ENCODE assay signal across 21 cellular contexts in genomic region chr22:29351891-29352290, GRCh38. TPM values are rescaled to one million over a fixed set of nuclear protein-coding genes. Genes with fewer than 3 reads are reported as not detected.
A peak's percentile ranks its signal among the peaks of the same experiment; 100 is the strongest.
DNase-seq lines count a peak whose midpoint lies in the region; ATAC-seq and TF ChIP-seq lines count a peak whose summit lies in the region.
"Had no signal": no experiment of that assay in that cellular context is flagged by ENCODE, and none has a peak within 500 bp of the region (broad histone marks: within the 10 kb centered on the region; RNA-seq: fewer than 3 reads in every experiment).

No MANE protein-coding gene starts in this region.

- no peaks in the 10 kb centered on the region for H3K27me3 Mint-ChIP-seq in activated T-helper 17 cell treated with anti-CD3 and anti-CD28 coated beads, Interleukin-2, amount 50 U/mL, for 72 hours
- H3K27me3 Mint-ChIP-seq in endothelial cell (ENCODE audit: unreplicated experiment) = peaks cover 4% of the 10 kb centered on the region
- no peaks in the 10 kb centered on the region for H3K27me3 Mint-ChIP-seq in stimulated activated memory B cell treated with anti-CD40 and anti-IgM and Interleukin-4, amounts not matched to agents 10 μg/mL and 1 μg/mL and 100 μg/mL, for 72 hours
- H3K27me3 Mint-ChIP-seq: CD4-positive, alpha-beta T cell; CD8-positive, alpha-beta memory T cell had no signal

- no peak for DNase-seq in endothelial cell (ENCODE audit: low spot score)
- DNase-seq in osteoblast (ENCODE audit: insufficient read length, low spot score, missing footprints) = peak; percentile 18
- no peak for DNase-seq in HK-2 (ENCODE audit: unreplicated experiment)
- DNase-seq in GF-D8 (lab: John Stamatoyannopoulos, UW) = no peak
- no peak for DNase-seq in NCI-H2196 (lab: John Stamatoyannopoulos, UW; ENCODE audit: unreplicated experiment)
- DNase-seq: CD4-positive, alpha-beta T cell; CD8-positive, alpha-beta memory T cell; DMS 273 treated with DMSO at 0.1 percent for 48 hours; DMS79; EL; GDM1; GM23248; H7; HCEC 1CT had no signal

- H3K79me2 ChIP-seq in osteoblast (ENCODE audit: insufficient read depth, low read length) = no peaks in the 10 kb centered on the region

- no peaks in the 10 kb centered on the region for H3K9me3 ChIP-seq in osteoblast (ENCODE audit: low read depth, low read length)
- H3K9me3 ChIP-seq: BLaER1 treated with 17β-estradiol and CSF1 and Interleukin-3, amounts not matched to agents 10 nM and 100 nM had no signal

- no peaks in the 10 kb centered on the region for H3K4me1 ChIP-seq in osteoblast (ENCODE audit: insufficient read depth, low read length)

- no peaks in the 10 kb centered on the region for H3K4me1 Mint-ChIP-seq in activated T-helper 17 cell treated with anti-CD3 and anti-CD28 coated beads, Interleukin-2, amount 50 U/mL, for 72 hours
- H3K4me1 Mint-ChIP-seq in endothelial cell (ENCODE audit: unreplicated experiment) = no peaks in the 10 kb centered on the region
- no peaks in the 10 kb centered on the region for H3K4me1 Mint-ChIP-seq in stimulated activated memory B cell treated with anti-CD40 and anti-IgM and Interleukin-4, amounts not matched to agents 10 μg/mL and 1 μg/mL and 100 μg/mL, for 72 hours
- H3K4me1 Mint-ChIP-seq: CD14-positive monocyte; CD8-positive, alpha-beta memory T cell had no signal

- no peak overlapping the region for H3K4me3 Mint-ChIP-seq in activated T-helper 17 cell treated with anti-CD3 and anti-CD28 coated beads, Interleukin-2, amount 50 U/mL, for 72 hours
- H3K4me3 Mint-ChIP-seq in endothelial cell (ENCODE audit: unreplicated experiment) = peak overlapping the region; percentile 67
- no peak overlapping the region for H3K4me3 Mint-ChIP-seq in stimulated activated memory B cell treated with anti-CD40 and anti-IgM and Interleukin-4, amounts not matched to agents 10 μg/mL and 1 μg/mL and 100 μg/mL, for 72 hours
- H3K4me3 Mint-ChIP-seq: CD14-positive monocyte; CD4-positive, alpha-beta T cell; CD8-positive, alpha-beta memory T cell had no signal

- H4K20me1 ChIP-seq in osteoblast (ENCODE audit: insufficient read depth, low read length) = no peaks in the 10 kb centered on the region

- no peak overlapping the region for H3K27ac ChIP-seq in osteoblast (ENCODE audit: low read depth, low read length)
- H3K27ac ChIP-seq: BLaER1 treated with 17β-estradiol and CSF1 and Interleukin-3, amounts not matched to agents 10 nM and 100 nM; GM23248 had no signal

- no peak for ATAC-seq in activated T-helper 17 cell treated with anti-CD3 and anti-CD28 coated beads, Interleukin-2, amount 50 U/mL, for 72 hours (replicated peaks)
- ATAC-seq in stimulated activated memory B cell treated with anti-CD40 and anti-IgM and Interleukin-4, amounts not matched to agents 10 μg/mL and 1 μg/mL and 100 μg/mL, for 72 hours = no peak
- ATAC-seq in HG03354 (IDR thresholded peaks at IDR 0.05; ENCODE audit: poor library complexity, severe bottlenecking, unreplicated experiment) = no peak

- H3K27me3 ChIP-seq in osteoblast (ENCODE audit: insufficient read depth, low read length) = no peaks in the 10 kb centered on the region

- peak overlapping the region; percentile 38 for H3K27ac Mint-ChIP-seq in activated T-helper 17 cell treated with anti-CD3 and anti-CD28 coated beads, Interleukin-2, amount 50 U/mL, for 72 hours
- peak overlapping the region; percentile 57 for H3K27ac Mint-ChIP-seq in endothelial cell (ENCODE audit: unreplicated experiment)
- peak overlapping the region; percentile 17 for H3K27ac Mint-ChIP-seq in stimulated activated memory B cell treated with anti-CD40 and anti-IgM and Interleukin-4, amounts not matched to agents 10 μg/mL and 1 μg/mL and 100 μg/mL, for 72 hours
- H3K27ac Mint-ChIP-seq: CD14-positive monocyte; CD4-positive, alpha-beta T cell had no signal

- no peaks in the 10 kb centered on the region for H3K9me3 Mint-ChIP-seq in activated T-helper 17 cell treated with anti-CD3 and anti-CD28 coated beads, Interleukin-2, amount 50 U/mL, for 72 hours
- no peaks in the 10 kb centered on the region for H3K9me3 Mint-ChIP-seq in endothelial cell (ENCODE audit: unreplicated experiment)
- H3K9me3 Mint-ChIP-seq in stimulated activated memory B cell treated with anti-CD40 and anti-IgM and Interleukin-4, amounts not matched to agents 10 μg/mL and 1 μg/mL and 100 μg/mL, for 72 hours = no peaks in the 10 kb centered on the region
- H3K9me3 Mint-ChIP-seq: CD14-positive monocyte; CD4-positive, alpha-beta T cell; CD8-positive, alpha-beta memory T cell had no signal

- no peak overlapping the region for H3K4me2 ChIP-seq in osteoblast (ENCODE audit: insufficient read depth, low read length)

- peaks cover 99% of the 10 kb centered on the region for H3K36me3 Mint-ChIP-seq in activated T-helper 17 cell treated with anti-CD3 and anti-CD28 coated beads, Interleukin-2, amount 50 U/mL, for 72 hours (ENCODE audit: low read depth)
- peaks cover 70% of the 10 kb centered on the region for H3K36me3 Mint-ChIP-seq in endothelial cell (ENCODE audit: low read depth, unreplicated experiment)
- H3K36me3 Mint-ChIP-seq in stimulated activated memory B cell treated with anti-CD40 and anti-IgM and Interleukin-4, amounts not matched to agents 10 μg/mL and 1 μg/mL and 100 μg/mL, for 72 hours = peaks cover 79% of the 10 kb centered on the region

- H3K4me3 ChIP-seq in osteoblast (ENCODE audit: insufficient read depth, low read length) = no peak overlapping the region
- H3K4me3 ChIP-seq: BLaER1 treated with 17β-estradiol and CSF1 and Interleukin-3, amounts not matched to agents 10 nM and 100 nM; GM23248 had no signal

- H2AFZ ChIP-seq in osteoblast (ENCODE audit: low read length) = no peak overlapping the region
- H2AFZ ChIP-seq: GM23248 had no signal

- peaks cover 74% of the 10 kb centered on the region for H3K36me3 ChIP-seq in osteoblast (ENCODE audit: insufficient read depth, low read length)

- TF ChIP-seq CTCF in endothelial cell (IDR thresholded peaks at IDR 0.05; ENCODE audit: unreplicated experiment) (no peak), osteoblast (IDR thresholded peaks at IDR 0.05; ENCODE audit: extremely low read depth, low read depth, low read length) (no peak)

RNA-seq across cellular contexts. Expression of gene RASL10A, which starts 36.4 kb away (rescaled TPM):
- total RNA-seq in activated T-helper 17 cell treated with anti-CD3 and anti-CD28 coated beads, Interleukin-2, amount 50 U/mL, for 72 hours = under 1 TPM; 0.58 to 0.61 TPM
- total RNA-seq in endothelial cell (ENCODE audit: unreplicated experiment) (30.1 TPM), osteoblast (not detected in 2 replicates)
- total RNA-seq: A172; A673; CD8-positive, alpha-beta memory T cell; GM23248 had no signal

RNA-seq across cellular contexts. Expression of gene AP1B1, which starts 36.5 kb away (rescaled TPM):
- 10 to 100 TPM; 33.8 to 83.7 TPM for total RNA-seq in activated T-helper 17 cell treated with anti-CD3 and anti-CD28 coated beads, Interleukin-2, amount 50 U/mL, for 72 hours
- 316 TPM for total RNA-seq in endothelial cell (ENCODE audit: unreplicated experiment)
- total RNA-seq in osteoblast = 35.4 and 37.3 TPM in 2 replicates

RNA-seq across cellular contexts. Expression of gene GAS2L1, which starts 45.4 kb away (rescaled TPM):
- total RNA-seq in activated T-helper 17 cell treated with anti-CD3 and anti-CD28 coated beads, Interleukin-2, amount 50 U/mL, for 72 hours = 1 to 10 TPM; 1.9 to 2.9 TPM
- total RNA-seq in endothelial cell (ENCODE audit: unreplicated experiment) (33.6 TPM), osteoblast (11.6 and 13.0 TPM in 2 replicates)

Comparison
In these comparisons a context has a peak if more than half of its experiments do, and no peak if none do; other contexts are left out.
1. RNA of gene RASL10A, which starts 36.4 kb away (total RNA-seq): 30.1 TPM in endothelial cell (single experiment); 0.58 to 0.61 TPM in activated T-helper 17 cell treated with anti-CD3 and anti-CD28 coated beads, Interleukin-2, amount 50 U/mL, for 72 hours and not detected in osteoblast; every median in the first group is over 10 times any median in the second.
2. Peak in every context shown above with its lines, with median percentiles within 50 percentile points of each other: H3K27ac Mint-ChIP-seq.